22 cellular contexts compared by ENCODE assay signal in the genomic region with DNA sequence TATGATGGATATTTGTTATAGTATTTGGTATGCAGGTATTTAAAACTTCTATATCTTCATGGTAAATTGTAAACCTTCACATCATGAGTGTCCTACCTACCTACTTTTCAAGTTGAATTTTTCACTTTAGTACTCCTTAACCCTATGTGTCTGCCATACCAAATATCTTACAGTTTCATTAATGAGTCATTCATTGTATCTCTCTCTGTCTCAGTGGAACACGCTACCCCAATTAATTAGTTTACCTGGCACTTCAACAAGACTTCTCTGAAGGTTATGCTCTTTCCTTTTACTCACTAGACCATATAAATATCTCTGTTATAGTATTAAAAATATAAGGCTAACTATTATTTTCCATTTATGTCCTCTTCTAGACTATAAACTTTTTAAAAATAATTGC.
DNase-seq lines count a peak whose midpoint lies in the region; ATAC-seq and TF ChIP-seq lines count a peak whose summit lies in the region.
"Had no signal": no experiment of that assay in that cellular context is flagged by ENCODE, and none has a peak within 500 bp of the region (broad histone marks: within the 10 kb centered on the region; RNA-seq: fewer than 3 reads in every experiment).

No MANE protein-coding gene starts in this region.

- no peak for TF ChIP-seq CTCF in epithelial cell of esophagus (IDR thresholded peaks at IDR 0.05; ENCODE audit: insufficient read depth, low read depth, low read length, missing control alignments)

- peak; percentile 25 for DNase-seq in EH (ENCODE audit: low read depth)
- DNase-seq in M059J (ENCODE audit: low read depth), result peak; percentile 59
- peak; percentile 29 for DNase-seq in epithelial cell of esophagus (ENCODE audit: low read depth)
- peak; percentile 15 for DNase-seq in renal cortical epithelial cell (ENCODE audit: low read depth)
- no peak for DNase-seq in activated CD4-positive, alpha-beta T cell treated with anti-CD3 and anti-CD28 coated beads, Interleukin-2, amount 50 U/mL, for 1 hour
- no peak for DNase-seq in activated effector memory CD4-positive, alpha-beta T cell treated with anti-CD3 and anti-CD28 coated beads, Interleukin-2, amount 50 U/mL, for 16 hours
- DNase-seq in NCI-H1105 treated with DMSO at 0.1 percent for 48 hours (lab: John Stamatoyannopoulos, UW), result no peak
- DNase-seq: CD4-positive, CD25-positive, alpha-beta regulatory T cell; GF-D8; KG1; NCI-H1092; NCI-H1436 treated with DMSO at 0.1 percent for 48 hours; NCI-H187 treated with DMSO at 0.1 percent for 48 hours; NCI-H2107; NCI-H446; NCI-H526 treated with DMSO at 0.1 percent for 48 hours; PC-9; Right ventricle myocardium superior; RPMI8226; T-cell had no signal

- H3K4me3 ChIP-seq in epithelial cell of esophagus (ENCODE audit: low read length), result no peak overlapping the region
- H3K4me3 ChIP-seq: BLaER1, PC-9 had no signal

- ATAC-seq in HG02973 (IDR thresholded peaks at IDR 0.05; ENCODE audit: unreplicated experiment), result no peak
- ATAC-seq: T-cell had no signal

Comparison
In these comparisons a context has a peak if more than half of its experiments do, and no peak if none do; other contexts are left out.
1. DNase-seq: peak in EH (single experiment), M059J (single experiment), epithelial cell of esophagus (single experiment) and renal cortical epithelial cell (single experiment); none in activated CD4-positive, alpha-beta T cell treated with anti-CD3 and anti-CD28 coated beads, Interleukin-2, amount 50 U/mL, for 1 hour (single experiment), activated effector memory CD4-positive, alpha-beta T cell treated with anti-CD3 and anti-CD28 coated beads, Interleukin-2, amount 50 U/mL, for 16 hours (single experiment) and NCI-H1105 treated with DMSO at 0.1 percent for 48 hours (single experiment).